9 cellular contexts compared by ENCODE assay signal in the genomic region with DNA sequence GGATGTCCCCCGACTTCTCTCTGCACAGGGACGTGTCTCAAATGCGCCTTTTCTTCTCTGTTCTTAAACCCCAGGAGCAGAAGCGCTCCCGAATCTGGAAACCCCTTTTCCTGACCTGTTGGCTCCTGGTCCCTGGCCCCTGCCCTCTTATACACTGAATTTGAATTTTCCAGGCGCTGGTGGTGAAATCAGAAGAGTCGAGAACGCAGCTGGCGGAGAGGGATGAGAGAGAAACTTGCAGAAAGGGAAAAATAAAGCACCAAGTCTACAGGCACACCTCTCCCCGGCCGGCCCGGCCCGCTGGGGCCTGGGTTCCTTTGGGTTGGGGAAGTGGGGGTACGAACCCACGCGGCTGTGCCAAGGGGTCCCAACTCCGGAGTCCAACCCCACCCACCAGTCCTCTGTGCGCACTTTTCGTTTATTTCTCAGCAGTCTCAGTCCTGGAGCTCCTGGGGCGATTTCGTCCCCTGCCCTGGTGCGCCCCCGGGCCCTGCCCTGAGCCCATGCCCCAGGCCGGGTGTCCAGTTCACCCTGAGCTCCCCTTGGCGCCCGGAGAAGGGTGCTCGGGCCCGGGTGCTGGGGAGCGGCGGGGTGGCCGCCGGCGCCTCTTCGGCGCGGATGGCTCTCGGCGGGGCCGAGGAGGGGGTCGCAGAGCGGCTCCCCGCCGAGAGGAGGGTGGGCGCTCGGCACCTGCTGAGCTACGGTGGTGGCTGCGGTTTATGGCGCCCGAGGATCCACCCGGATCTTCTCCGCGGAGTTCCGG. TPM values are rescaled to one million over a fixed set of nuclear protein-coding genes. Genes with fewer than 3 reads are reported as not detected.
DNase-seq lines count a peak whose midpoint lies in the region; ATAC-seq and TF ChIP-seq lines count a peak whose summit lies in the region.
"Had no signal": no experiment of that assay in that cellular context is flagged by ENCODE, and none has a peak within 500 bp of the region (broad histone marks: within the 10 kb centered on the region; RNA-seq: fewer than 3 reads in every experiment).

No MANE protein-coding gene starts in this region.

- peaks cover 54% of the 10 kb centered on the region for H3K27me3 Mint-ChIP-seq in activated naive CD4-positive, alpha-beta T cell treated with anti-CD3 and anti-CD28 coated beads for 36 hours (ENCODE audit: low read depth)

- no peaks in the 10 kb centered on the region for H3K9me3 ChIP-seq in SU-DHL-6 (ENCODE audit: insufficient read depth, low read length)

- H3K9me3 Mint-ChIP-seq in activated naive CD4-positive, alpha-beta T cell treated with anti-CD3 and anti-CD28 coated beads for 36 hours, result no peaks in the 10 kb centered on the region
- H3K9me3 Mint-ChIP-seq in activated naive CD4-positive, alpha-beta T cell treated with anti-CD3 and anti-CD28 coated beads, Interleukin-2, amount 50 U/mL, for 72 hours, result no peaks in the 10 kb centered on the region
- H3K9me3 Mint-ChIP-seq in stimulated activated effector memory CD8-positive, alpha-beta T cell treated with anti-CD3 and anti-CD28 coated beads, Interleukin-12 subunit alpha, Interleukin-12 subunit beta, amount 100 ng/mL, for 72 hours, result no peaks in the 10 kb centered on the region

- H3K27ac ChIP-seq in SU-DHL-6 (ENCODE audit: low read depth, low read length), result no peak overlapping the region

- no peaks in the 10 kb centered on the region for H3K36me3 Mint-ChIP-seq in activated naive CD4-positive, alpha-beta T cell treated with anti-CD3 and anti-CD28 coated beads for 36 hours (ENCODE audit: low read depth)
- H3K36me3 Mint-ChIP-seq in activated naive CD4-positive, alpha-beta T cell treated with anti-CD3 and anti-CD28 coated beads, Interleukin-2, amount 50 U/mL, for 72 hours, result peaks cover 0 to 6% of the 10 kb centered on the region in 2 donors
- H3K36me3 Mint-ChIP-seq in stimulated activated effector memory CD8-positive, alpha-beta T cell treated with anti-CD3 and anti-CD28 coated beads, Interleukin-12 subunit alpha, Interleukin-12 subunit beta, amount 100 ng/mL, for 72 hours, result no peaks in the 10 kb centered on the region

- peak overlapping the region; percentile 52 for H3K4me2 ChIP-seq in SU-DHL-6 (ENCODE audit: low read depth, low read length, poor library complexity, severe bottlenecking)

- H3K9ac ChIP-seq in SU-DHL-6 (ENCODE audit: low read length), result peak overlapping the region; percentile 28; the same call in 1 of the 2 replicates

- no peaks in the 10 kb centered on the region for H3K27me3 ChIP-seq in SU-DHL-6 (ENCODE audit: low read length)

- no peaks in the 10 kb centered on the region for H3K79me2 ChIP-seq in SU-DHL-6 (ENCODE audit: insufficient read depth, low read length)

- peaks cover 24% of the 10 kb centered on the region for H3K4me1 Mint-ChIP-seq in activated naive CD4-positive, alpha-beta T cell treated with anti-CD3 and anti-CD28 coated beads for 36 hours (ENCODE audit: low read depth)
- peaks cover 31% of the 10 kb centered on the region for H3K4me1 Mint-ChIP-seq in stimulated activated effector memory CD8-positive, alpha-beta T cell treated with anti-CD3 and anti-CD28 coated beads, Interleukin-12 subunit alpha, Interleukin-12 subunit beta, amount 100 ng/mL, for 72 hours

- H3K27ac Mint-ChIP-seq in activated naive CD4-positive, alpha-beta T cell treated with anti-CD3 and anti-CD28 coated beads for 36 hours, result no peak overlapping the region
- H3K27ac Mint-ChIP-seq in activated naive CD4-positive, alpha-beta T cell treated with anti-CD3 and anti-CD28 coated beads, Interleukin-2, amount 50 U/mL, for 72 hours, result no peak overlapping the region
- no peak overlapping the region for H3K27ac Mint-ChIP-seq in stimulated activated effector memory CD8-positive, alpha-beta T cell treated with anti-CD3 and anti-CD28 coated beads, Interleukin-12 subunit alpha, Interleukin-12 subunit beta, amount 100 ng/mL, for 72 hours

- DNase-seq in activated naive CD4-positive, alpha-beta T cell treated with anti-CD3 and anti-CD28 coated beads for 36 hours, result no peak
- DNase-seq in activated naive CD4-positive, alpha-beta T cell treated with anti-CD3 and anti-CD28 coated beads, Interleukin-2, amount 50 U/mL, for 72 hours (ENCODE audit: low spot score in 2 of 2), result no peak
- DNase-seq in fibroblast of mammary gland (ENCODE audit: low read depth), result no peak
- no peak for DNase-seq in stimulated activated effector memory CD8-positive, alpha-beta T cell treated with anti-CD3 and anti-CD28 coated beads, Interleukin-12 subunit alpha, Interleukin-12 subunit beta, amount 100 ng/mL, for 72 hours (ENCODE audit: low spot score in 2 of 2)
- DNase-seq in ureter (ENCODE audit: low spot score), result no peak
- no peak for DNase-seq in inferior parietal cortex (ENCODE audit: extremely low spot score)
- DNase-seq in central memory CD4-positive, alpha-beta T cell, result no peak
- DNase-seq: activated naive CD4-positive, alpha-beta T cell treated with Interleukin-2 at 50 U/mL for 16 hours had no signal

- TF ChIP-seq CTCF in SU-DHL-6 (IDR thresholded peaks at IDR 0.05; ENCODE audit: insufficient read depth, low read length, poor library complexity, severe bottlenecking) (no peak), fibroblast of mammary gland (conservative IDR thresholded peaks at IDR 0.05; ENCODE audit: control insufficient read depth, insufficient read depth, low read depth, low read length) (no peak)

- H3K4me3 Mint-ChIP-seq in activated naive CD4-positive, alpha-beta T cell treated with anti-CD3 and anti-CD28 coated beads for 36 hours, result peak overlapping the region; percentile 42
- H3K4me3 Mint-ChIP-seq in stimulated activated effector memory CD8-positive, alpha-beta T cell treated with anti-CD3 and anti-CD28 coated beads, Interleukin-12 subunit alpha, Interleukin-12 subunit beta, amount 100 ng/mL, for 72 hours, result peak overlapping the region; percentile 58

- H3F3A ChIP-seq in SU-DHL-6 (ENCODE audit: insufficient read depth), result no peaks in the 10 kb centered on the region

- H2AFZ ChIP-seq in SU-DHL-6 (ENCODE audit: low read depth, low read length, severe bottlenecking), result peak overlapping the region; percentile 36

- H3K4me3 ChIP-seq in SU-DHL-6 (ENCODE audit: insufficient read depth, low read length, poor library complexity, severe bottlenecking) (no peak overlapping the region), fibroblast of mammary gland (ENCODE audit: control insufficient read depth, low read depth, low read length) (peak overlapping the region; percentile 21)

- H3K36me3 ChIP-seq in SU-DHL-6 (ENCODE audit: low read length), result no peaks in the 10 kb centered on the region

- no peaks in the 10 kb centered on the region for H4K20me1 ChIP-seq in SU-DHL-6 (ENCODE audit: low read depth, low read length)

- no peak for ATAC-seq in activated naive CD4-positive, alpha-beta T cell treated with anti-CD3 and anti-CD28 coated beads, Interleukin-2, amount 50 U/mL, for 72 hours
- ATAC-seq in stimulated activated effector memory CD8-positive, alpha-beta T cell treated with anti-CD3 and anti-CD28 coated beads, Interleukin-12 subunit alpha, Interleukin-12 subunit beta, amount 100 ng/mL, for 72 hours, result no peak

- H3K9me2 ChIP-seq in SU-DHL-6 (replicated peaks; ENCODE audit: insufficient read depth, low read length), result no peaks in the 10 kb centered on the region

- CTCF ChIA-PET in activated naive CD4-positive, alpha-beta T cell treated with anti-CD3 and anti-CD28 coated beads for 36 hours (lab: Charles Lee), result interaction anchor here (0.8 to 2.4 kb wide), 6 partner anchors 9 to 34 kb away, joined by 3 to 5 read pairs (median 4); no protein-coding TSS in a partner anchor

- intact Hi-C loops in activated naive CD4-positive, alpha-beta T cell treated with anti-CD3 and anti-CD28 coated beads for 36 hours (cut with micrococcal nuclease), result loop anchor here (1.0 kb wide), 1 partner anchor 8 kb away; no protein-coding TSS in a partner anchor

RNA-seq across cellular contexts. Expression of a gene that starts 15.5 kb away (rescaled TPM):
- 1 to 10 TPM; 3.8 to 3.9 TPM for total RNA-seq in activated naive CD4-positive, alpha-beta T cell treated with anti-CD3 and anti-CD28 coated beads for 36 hours
- 1 to 10 TPM; 1.5 to 5.6 TPM for total RNA-seq in activated naive CD4-positive, alpha-beta T cell treated with anti-CD3 and anti-CD28 coated beads, Interleukin-2, amount 50 U/mL, for 72 hours
- 6.5 TPM for total RNA-seq in ureter

RNA-seq across cellular contexts. Expression of a gene that starts 26.9 kb away (rescaled TPM):
- total RNA-seq in activated naive CD4-positive, alpha-beta T cell treated with anti-CD3 and anti-CD28 coated beads for 36 hours, result 10 to 100 TPM; 22.7 to 26.3 TPM
- total RNA-seq in activated naive CD4-positive, alpha-beta T cell treated with anti-CD3 and anti-CD28 coated beads, Interleukin-2, amount 50 U/mL, for 72 hours, result 10 to 100 TPM; 12.7 to 16.8 TPM
- total RNA-seq in ureter, result 36.7 TPM

RNA-seq across cellular contexts. Expression of a gene that starts 34.4 kb away (rescaled TPM):
- 1 to 10 TPM; 5.2 to 5.8 TPM for total RNA-seq in activated naive CD4-positive, alpha-beta T cell treated with anti-CD3 and anti-CD28 coated beads for 36 hours
- total RNA-seq in activated naive CD4-positive, alpha-beta T cell treated with anti-CD3 and anti-CD28 coated beads, Interleukin-2, amount 50 U/mL, for 72 hours, result 1 to 10 TPM; 2.8 to 3.3 TPM
- 3.8 TPM for total RNA-seq in ureter
